In the genomic region with DNA sequence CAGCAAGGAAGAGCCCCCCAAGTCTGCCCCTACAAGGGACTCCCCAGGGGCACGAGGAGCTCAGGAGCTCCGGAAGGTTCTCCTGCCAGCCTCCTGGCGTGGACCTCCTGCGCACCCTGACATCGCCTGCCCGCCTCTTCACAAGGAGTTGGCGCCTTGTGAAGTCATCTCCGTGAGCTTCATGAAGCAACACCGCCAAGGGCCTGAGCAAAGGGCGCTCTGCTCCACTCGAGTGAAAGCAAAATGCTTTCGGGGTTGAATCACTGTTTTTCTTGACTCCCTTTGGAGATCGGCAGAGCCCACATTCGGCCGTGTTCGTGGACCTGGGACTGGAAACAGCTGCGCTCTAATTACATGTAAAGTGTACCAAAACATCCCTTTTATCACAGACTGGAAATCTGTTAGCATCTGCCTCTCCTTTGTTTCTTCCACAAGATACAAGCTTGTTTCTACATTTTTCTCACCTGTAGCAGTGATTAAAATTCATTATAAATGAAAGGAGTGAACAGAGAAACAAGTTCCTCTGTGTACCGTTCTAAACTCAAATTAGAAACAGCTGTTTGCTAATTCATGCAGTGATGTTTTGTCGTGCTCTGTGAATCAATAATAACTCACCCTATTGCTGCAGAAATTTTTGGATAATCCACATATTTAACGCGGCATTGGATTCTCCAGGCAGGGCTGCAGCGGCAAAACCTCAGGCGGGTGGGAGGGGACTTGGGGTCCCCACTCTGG, we compare ENCODE assay signal across 10 cellular contexts.
DNase-seq lines count a peak whose midpoint lies in the region; ATAC-seq and TF ChIP-seq lines count a peak whose summit lies in the region.
"Had no signal": no experiment of that assay in that cellular context is flagged by ENCODE, and none has a peak within 500 bp of the region (broad histone marks: within the 10 kb centered on the region; RNA-seq: fewer than 3 reads in every experiment).

No MANE protein-coding gene starts in this region.

- H3K4me3 Mint-ChIP-seq in activated CD4-positive, alpha-beta memory T cell treated with anti-CD3 and anti-CD28 coated beads for 36 hours = no peak overlapping the region
- H3K4me3 Mint-ChIP-seq: activated T-cell treated with anti-CD3 and anti-CD28 coated beads, Interleukin-2, amount 50 U/mL, for 72 hours had no signal

- H3K79me2 ChIP-seq in SK-N-SH (ENCODE audit: insufficient read depth) = no peaks in the 10 kb centered on the region

- H2AFZ ChIP-seq in SK-N-SH (ENCODE audit: low read depth) = peak overlapping the region; percentile 82

- 21% methylated on average over 18 of the region's 23 CpGs for WGBS in SK-N-SH (ENCODE audit: low lambda C conversion rate)

- TF ChIP-seq RAD21 in SK-N-SH (IDR thresholded peaks at IDR 0.05; ENCODE audit: low read length) = no peak

- no peaks in the 10 kb centered on the region for H4K20me1 ChIP-seq in SK-N-SH (ENCODE audit: insufficient read depth)

- H3K4me2 ChIP-seq in SK-N-SH = peak overlapping the region; percentile 74

- ATAC-seq in Right ventricle myocardium superior (ENCODE audit: poor library complexity) (peak; percentile 86), HG03342 (IDR thresholded peaks at IDR 0.05; ENCODE audit: unreplicated experiment) (no peak), GM18505 (IDR thresholded peaks at IDR 0.05; ENCODE audit: unreplicated experiment) (no peak)
- ATAC-seq: activated T-cell treated with anti-CD3 and anti-CD28 coated beads, Interleukin-2, amount 50 U/mL, for 72 hours had no signal

- no peaks in the 10 kb centered on the region for H3K9me2 ChIP-seq in SK-N-SH

- TF ChIP-seq EP300 in SK-N-SH (IDR thresholded peaks at IDR 0.05; ENCODE audit: borderline replicate concordance in 1 of 2, low read depth in 1 of 2, low read length in 1 of 2) = no peak

- no peak for TF ChIP-seq POLR2A in GM18505 (IDR thresholded peaks at IDR 0.05; ENCODE audit: borderline replicate concordance, extremely low read depth, insufficient read depth, insufficient read length)

- POLR2A ChIA-PET in SK-N-SH (lab: Yijun Ruan, JAX) = interaction anchor here (1.0 to 2.6 kb wide), 5 partner anchors 8 to 58 kb away, joined by 3 to 13 read pairs (median 5); no protein-coding TSS in a partner anchor
- POLR2A ChIA-PET in activated CD4-positive, alpha-beta memory T cell treated with anti-CD3 and anti-CD28 coated beads for 36 hours (lab: Charles Lee) = no interaction called here

- no peak for TF ChIP-seq CTCF in AG09309 (IDR thresholded peaks at IDR 0.05; ENCODE audit: control insufficient read depth, insufficient read depth, low read depth, low read length, missing control alignments)
- no peak for TF ChIP-seq CTCF in SK-N-SH (IDR thresholded peaks at IDR 0.05)

- no peaks in the 10 kb centered on the region for H3K27me3 Mint-ChIP-seq in activated CD4-positive, alpha-beta memory T cell treated with anti-CD3 and anti-CD28 coated beads for 36 hours

- CTCF ChIA-PET in SK-N-SH (lab: Yijun Ruan, JAX) = interaction anchor here (0.8 to 4.1 kb wide), 14 partner anchors 8 to 269 kb away, joined by 3 to 19 read pairs (median 4); no protein-coding TSS in a partner anchor
- CTCF ChIA-PET in activated CD4-positive, alpha-beta memory T cell treated with anti-CD3 and anti-CD28 coated beads for 36 hours (lab: Charles Lee) = no interaction called here

- intact Hi-C loops in Right ventricle myocardium superior (cut with DNase I) (no loop called here), posterior vena cava (cut with DNase I) (no loop called here)
- intact Hi-C loops in activated CD4-positive, alpha-beta memory T cell treated with anti-CD3 and anti-CD28 coated beads for 36 hours (cut with micrococcal nuclease) = no loop called here

- H3F3A ChIP-seq in SK-N-SH (replicated peaks; ENCODE audit: insufficient read depth) = no peaks in the 10 kb centered on the region

- H3K9me3 ChIP-seq in SK-N-SH = no peaks in the 10 kb centered on the region

- H3K36me3 ChIP-seq in SK-N-SH (replicated peaks in 1 of 2; ENCODE audit: control insufficient read depth in 1 of 2, insufficient read depth in 2 of 2, low read length in 1 of 2) = no peaks in the 10 kb centered on the region

- H3K27ac ChIP-seq in SK-N-SH (ENCODE audit: low read depth in 2 of 2, low read length in 1 of 2) = peak overlapping the region; percentile 52 to 92; a peak in 3 of 4 replicates

- peaks cover 6 to 55% of the 10 kb centered on the region in 2 experiments; a peak in 3 of 4 replicates for H3K4me1 ChIP-seq in SK-N-SH (ENCODE audit: control insufficient read depth in 1 of 2, insufficient read depth in 2 of 2, low read depth in 1 of 2, low read length in 1 of 2)

- H3K4me3 ChIP-seq in AG09309 (ENCODE audit: control insufficient read depth, low read depth, low read length) (peak overlapping the region; percentile 25), SK-N-SH (ENCODE audit: low read depth in 2 of 2, low read length in 1 of 2) (peak overlapping the region in 1 of 2 experiments; percentile 51; a peak in 3 of 4 replicates)

- H3K27me3 ChIP-seq in SK-N-SH (ENCODE audit: insufficient read depth) = no peaks in the 10 kb centered on the region

- H3K9ac ChIP-seq in SK-N-SH = no peak overlapping the region

- peaks cover 11% of the 10 kb centered on the region for H3K9me3 Mint-ChIP-seq in activated CD4-positive, alpha-beta memory T cell treated with anti-CD3 and anti-CD28 coated beads for 36 hours

- H3K36me3 Mint-ChIP-seq in activated CD4-positive, alpha-beta memory T cell treated with anti-CD3 and anti-CD28 coated beads for 36 hours = peaks cover 3% of the 10 kb centered on the region

- peak; percentile 54 for DNase-seq in AG09309 (ENCODE audit: low read depth)
- DNase-seq in SK-N-SH = no peak
- peak; percentile 80 for DNase-seq in Right ventricle myocardium superior
- peak; percentile 91 for DNase-seq in posterior vena cava (ENCODE audit: low spot score)
- no peak for DNase-seq in DMS153 (lab: John Stamatoyannopoulos, UW)
- DNase-seq in activated CD4-positive, alpha-beta memory T cell treated with anti-CD3 and anti-CD28 coated beads for 36 hours = no peak
- DNase-seq: activated T-cell treated with anti-CD3 and anti-CD28 coated beads, Interleukin-2, amount 50 U/mL, for 72 hours; Karpas-422 had no signal

- no peak overlapping the region for H3K27ac Mint-ChIP-seq in activated CD4-positive, alpha-beta memory T cell treated with anti-CD3 and anti-CD28 coated beads for 36 hours
- H3K27ac Mint-ChIP-seq: activated T-cell treated with anti-CD3 and anti-CD28 coated beads, Interleukin-2, amount 50 U/mL, for 72 hours had no signal

- H3K4me1 Mint-ChIP-seq in activated CD4-positive, alpha-beta memory T cell treated with anti-CD3 and anti-CD28 coated beads for 36 hours (ENCODE audit: low read depth) = no peaks in the 10 kb centered on the region

TF ChIP-seq in SK-N-SH, 30 proteins besides CTCF, POLR2A, EP300 and RAD21:
- TF ChIP-seq TCF12 (IDR thresholded peaks at IDR 0.05) (peak; percentile 15; the same call in 1 of the 2 replicates), GATA2 (CRISPR knock-in tag; IDR thresholded peaks at IDR 0.05) (peak; percentile 38; the same call in 1 of the 2 replicates)
- TF ChIP-seq, protein P1, sequence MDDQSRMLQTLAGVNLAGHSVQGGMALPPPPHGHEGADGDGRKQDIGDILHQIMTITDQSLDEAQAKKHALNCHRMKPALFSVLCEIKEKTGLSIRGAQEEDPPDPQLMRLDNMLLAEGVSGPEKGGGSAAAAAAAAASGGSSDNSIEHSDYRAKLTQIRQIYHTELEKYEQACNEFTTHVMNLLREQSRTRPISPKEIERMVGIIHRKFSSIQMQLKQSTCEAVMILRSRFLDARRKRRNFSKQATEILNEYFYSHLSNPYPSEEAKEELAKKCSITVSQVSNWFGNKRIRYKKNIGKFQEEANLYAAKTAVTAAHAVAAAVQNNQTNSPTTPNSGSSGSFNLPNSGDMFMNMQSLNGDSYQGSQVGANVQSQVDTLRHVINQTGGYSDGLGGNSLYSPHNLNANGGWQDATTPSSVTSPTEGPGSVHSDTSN (IDR thresholded peaks at IDR 0.05) = no peak

Comparison
In these comparisons a context has a peak if more than half of its experiments do, and no peak if none do; other contexts are left out.
1. DNase-seq: peak in AG09309 (single experiment), Right ventricle myocardium superior (single experiment) and posterior vena cava (single experiment); none in SK-N-SH (single experiment), DMS153 (single experiment) and activated CD4-positive, alpha-beta memory T cell treated with anti-CD3 and anti-CD28 coated beads for 36 hours (single experiment).